ENCODE assay signal across 1 cellular context in the genomic region with DNA sequence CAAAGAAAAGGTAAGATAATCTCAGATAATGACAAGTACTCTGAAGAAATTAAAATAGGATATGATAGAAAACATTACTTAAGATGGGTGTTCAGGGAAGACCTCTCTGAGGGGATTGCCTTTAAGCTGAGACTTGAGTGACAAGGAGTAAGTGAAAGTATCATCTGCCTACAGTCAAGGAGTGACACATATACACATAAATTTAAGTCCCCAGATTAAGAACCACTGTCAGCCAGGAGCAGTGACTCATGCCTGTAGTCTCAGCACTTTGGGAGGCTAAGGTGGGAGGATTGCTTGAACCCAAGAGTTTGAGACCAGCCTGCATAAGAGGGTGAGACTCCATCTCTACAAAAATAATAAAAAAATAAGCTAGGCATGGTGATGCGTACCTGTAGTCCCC.
TF ChIP-seq lines count a peak whose summit lies in the region.

No MANE protein-coding gene starts in this region.

TF ChIP-seq in endothelial cell of umbilical vein, 7 proteins besides CTCF, POLR2A, EP300 and RAD21:
- TF ChIP-seq GATA2 (IDR thresholded peaks at IDR 0.05; ENCODE audit: insufficient read depth, insufficient read length, low read depth, low read length) (no peak), MYC (IDR thresholded peaks at IDR 0.05; ENCODE audit: low read depth, low read length) (no peak), JUN (IDR thresholded peaks at IDR 0.05; ENCODE audit: borderline replicate concordance, insufficient read depth, insufficient read length, low read depth) (no peak), EZH2 (IDR thresholded peaks at IDR 0.05; ENCODE audit: borderline replicate concordance, low read depth, low read length, severe bottlenecking) (no peak), POLR2AphosphoS5 (IDR thresholded peaks at IDR 0.05; ENCODE audit: insufficient read depth, low read depth, low read length) (no peak), FOS (IDR thresholded peaks at IDR 0.05; ENCODE audit: borderline replicate concordance, insufficient read depth, low read length) (no peak)
- TF ChIP-seq, protein P1, sequence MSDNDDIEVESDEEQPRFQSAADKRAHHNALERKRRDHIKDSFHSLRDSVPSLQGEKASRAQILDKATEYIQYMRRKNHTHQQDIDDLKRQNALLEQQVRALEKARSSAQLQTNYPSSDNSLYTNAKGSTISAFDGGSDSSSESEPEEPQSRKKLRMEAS (IDR thresholded peaks at IDR 0.05; ENCODE audit: insufficient read depth, insufficient read length), result no peak
